20 cellular contexts compared by ENCODE assay signal in the genomic region with DNA sequence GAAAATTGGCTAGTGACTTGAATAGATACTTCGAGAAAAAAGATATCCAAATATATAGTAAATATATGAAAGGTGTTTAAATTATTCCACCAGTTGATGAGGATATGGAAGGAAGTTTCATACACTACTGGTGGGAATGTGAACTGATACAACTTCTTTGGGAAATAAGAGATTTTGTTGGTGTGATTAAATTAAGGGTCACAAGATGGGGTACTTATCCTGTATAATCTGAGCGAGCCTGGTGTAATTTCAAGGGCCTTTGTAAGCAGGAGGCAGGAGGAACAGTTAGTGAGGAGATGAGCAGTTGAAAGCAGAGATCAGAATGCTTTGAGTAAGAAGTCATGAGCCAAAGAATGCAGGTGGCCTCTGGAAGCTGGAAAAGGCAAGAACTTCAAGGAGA.
DNase-seq lines count a peak whose midpoint lies in the region; ATAC-seq, FAIRE-seq and TF ChIP-seq lines count a peak whose summit lies in the region.
"Had no signal": no experiment of that assay in that cellular context is flagged by ENCODE, and none has a peak within 500 bp of the region (broad histone marks: within the 10 kb centered on the region; RNA-seq: fewer than 3 reads in every experiment).

No MANE protein-coding gene starts in this region.

- 87% methylated on average over 2 of the region's 2 CpGs; no CpG with 5 or more reads in 1 of the 2 experiments for WGBS in H1 (ENCODE audit: extremely low coverage in 1 of 2, insufficient coverage in 1 of 2, insufficient read length in 1 of 2, insufficient replicate concordance in 2 of 2, low coverage in 1 of 2, low lambda C conversion rate in 2 of 2, missing lambda C conversion rate in 1 of 2), 2 experiments
- 63 to 68% (median 65%) methylated on average over 2 of the region's 2 CpGs for WGBS in psoas muscle, 3 donors
- WGBS in hepatocyte (ENCODE audit: low lambda C conversion rate, missing lambda C conversion rate) = 84% methylated on average over 2 of the region's 2 CpGs

- H3K4me2 ChIP-seq in H1 (ENCODE audit: insufficient read depth in 1 of 2, low read depth in 2 of 2, low read length in 2 of 2) = no peak overlapping the region
- H3K4me2 ChIP-seq in hepatocyte = no peak overlapping the region
- H3K4me2 ChIP-seq: BLaER1 treated with 17β-estradiol and CSF1 and Interleukin-3, amounts not matched to agents 10 nM and 100 nM had no signal

- peak; percentile 53 to 56 for TF ChIP-seq RAD21 in H1 (IDR thresholded peaks at IDR 0.05 in 1 of 2, conservative IDR thresholded peaks at IDR 0.05 in 1 of 2; ENCODE audit: low read depth in 2 of 2, low read length in 2 of 2)

- no peak overlapping the region for H2AK5ac ChIP-seq in H1 (ENCODE audit: low read depth, low read length)

- H2BK20ac ChIP-seq in H1 (ENCODE audit: low read length) = no peak overlapping the region

- DNase-seq in HT1080 (ENCODE audit: low read depth) (peak; percentile 35), NCI-H524 treated with DMSO at 0.1 percent for 48 hours (lab: John Stamatoyannopoulos, UW) (peak; percentile 60), H1 (ENCODE audit: low read depth in 1 of 2, low spot score in 2 of 2) (peak in 1 of 2 experiments; percentile 9), psoas muscle (no peak), hepatocyte (ENCODE audit: low spot score) (no peak), SIG-M5 (lab: John Stamatoyannopoulos, UW) (no peak)
- no peak for DNase-seq in activated naive CD4-positive, alpha-beta T cell treated with anti-CD3 and anti-CD28 coated beads, Interleukin-2, amount 50 U/mL, for 72 hours (ENCODE audit: low spot score in 2 of 2)
- DNase-seq: activated T-cell treated with anti-CD3 and anti-CD28 coated beads, Interleukin-2, amount 50 U/mL, for 24 hours; KG1; kidney glomerular epithelial cell; NCI-H1417 treated with DMSO at 0.1 percent for 48 hours; NCI-H2227 treated with DMSO at 0.1 percent for 48 hours; stimulated activated CD4-positive, alpha-beta T cell treated with anti-CD3 and anti-CD28 coated beads, Interleukin-2, amount 100 ng/mL, for 48 hours had no signal

- H2AFZ ChIP-seq in H1 (ENCODE audit: low read length) = no peak overlapping the region
- no peak overlapping the region for H2AFZ ChIP-seq in hepatocyte

- H3K18ac ChIP-seq in H1 (ENCODE audit: extremely low read depth, low read length) = no peak overlapping the region

- no peak overlapping the region for H2BK12ac ChIP-seq in H1 (ENCODE audit: low read depth, low read length)

- no peaks in the 10 kb centered on the region for H4K20me1 ChIP-seq in H1 (replicated peaks in 1 of 2; ENCODE audit: control insufficient read depth in 1 of 2, insufficient read depth in 2 of 2, low read length in 2 of 2)
- H4K20me1 ChIP-seq in hepatocyte (ENCODE audit: insufficient read depth, poor library complexity, severe bottlenecking) = no peaks in the 10 kb centered on the region
- H4K20me1 ChIP-seq: BLaER1 treated with 17β-estradiol and CSF1 and Interleukin-3, amounts not matched to agents 10 nM and 100 nM had no signal

- TF ChIP-seq POLR2A in H1 (IDR thresholded peaks at IDR 0.05; ENCODE audit: control extremely low read depth in 1 of 2, low read depth in 2 of 2, low read length in 2 of 2) = no peak

- H3K36me3 ChIP-seq in H1 (ENCODE audit: control insufficient read depth in 2 of 4, insufficient read depth in 4 of 4, low read length in 3 of 4) (no peaks in the 10 kb centered on the region), psoas muscle (ENCODE audit: insufficient read depth in 1 of 2, low read depth in 1 of 2) (no peaks in the 10 kb centered on the region), hepatocyte (replicated peaks; ENCODE audit: insufficient read depth, low read depth) (no peaks in the 10 kb centered on the region)
- H3K36me3 ChIP-seq: BLaER1 treated with 17β-estradiol and CSF1 and Interleukin-3, amounts not matched to agents 10 nM and 100 nM; thoracic aorta had no signal

- no peak overlapping the region for H2BK120ac ChIP-seq in H1 (replicated peaks; ENCODE audit: low read depth, low read length)

- H3K79me1 ChIP-seq in H1 (ENCODE audit: low read depth, low read length) = no peaks in the 10 kb centered on the region

- FAIRE-seq in H1 (lab: Jason Lieb, UNC) = no peak
- FAIRE-seq: TTC549 had no signal

- no peak overlapping the region for H4K8ac ChIP-seq in H1 (ENCODE audit: extremely low read depth, insufficient read depth, low read length)

- peak; percentile 27 to 44 (median 36) for ATAC-seq in psoas muscle
- ATAC-seq in activated naive CD4-positive, alpha-beta T cell treated with anti-CD3 and anti-CD28 coated beads, Interleukin-2, amount 50 U/mL, for 72 hours = no peak
- ATAC-seq: esophagus mucosa, Panc1 had no signal

- H4K91ac ChIP-seq in H1 (replicated peaks; ENCODE audit: insufficient read length, low read length) = no peak overlapping the region

- no peaks in the 10 kb centered on the region for H3K27me3 ChIP-seq in H1 (replicated peaks in 1 of 4; ENCODE audit: control insufficient read depth in 3 of 4, extremely low read depth in 1 of 4, insufficient read depth in 3 of 4, low read length in 3 of 4)
- no peaks in the 10 kb centered on the region for H3K27me3 ChIP-seq in psoas muscle (ENCODE audit: insufficient read depth in 3 of 3, low read length in 2 of 3)
- H3K27me3 ChIP-seq in hepatocyte = no peaks in the 10 kb centered on the region
- H3K27me3 ChIP-seq: BLaER1 treated with 17β-estradiol and CSF1 and Interleukin-3, amounts not matched to agents 10 nM and 100 nM had no signal

- H3K9ac ChIP-seq in H1 (replicated peaks in 1 of 4; ENCODE audit: extremely low read depth in 1 of 4, low read depth in 3 of 4, low read length in 3 of 4) = no peak overlapping the region
- H3K9ac ChIP-seq: BLaER1 treated with 17β-estradiol and CSF1 and Interleukin-3, amounts not matched to agents 10 nM and 100 nM had no signal

- peaks cover 4 to 12% of the 10 kb centered on the region in 2 donors for H3K9me3 Mint-ChIP-seq in activated naive CD4-positive, alpha-beta T cell treated with anti-CD3 and anti-CD28 coated beads, Interleukin-2, amount 50 U/mL, for 72 hours
- H3K9me3 Mint-ChIP-seq: activated T-cell treated with anti-CD3 and anti-CD28 coated beads, Interleukin-2, amount 50 U/mL, for 24 hours; brain had no signal

- H3K4ac ChIP-seq in H1 (replicated peaks; ENCODE audit: insufficient read length, low read depth, low read length) = no peak overlapping the region

- no peak overlapping the region for H3K27ac Mint-ChIP-seq in activated naive CD4-positive, alpha-beta T cell treated with anti-CD3 and anti-CD28 coated beads, Interleukin-2, amount 50 U/mL, for 72 hours
- H3K27ac Mint-ChIP-seq: activated naive CD4-positive, alpha-beta T cell treated with anti-CD3 and anti-CD28 coated beads, Interleukin-2, amount 50 U/mL, for 24 hours; activated T-cell treated with anti-CD3 and anti-CD28 coated beads, Interleukin-2, amount 50 U/mL, for 24 hours had no signal

- no peaks in the 10 kb centered on the region for H3K79me2 ChIP-seq in H1 (ENCODE audit: control insufficient read depth in 1 of 2, insufficient read depth in 2 of 2, low read length in 2 of 2)
- no peaks in the 10 kb centered on the region for H3K79me2 ChIP-seq in hepatocyte

- no peak overlapping the region for H3K14ac ChIP-seq in H1 (ENCODE audit: insufficient read length)

- H3K23ac ChIP-seq in H1 (ENCODE audit: insufficient read length) = no peak overlapping the region

- POLR2A ChIA-PET in H1 (lab: Charles Lee; ENCODE audit: partially characterized antibody) = interaction anchor here (1.3 kb wide), 1 partner anchor 192 kb away, joined by 3 read pairs; a partner anchor contains a TSS

- H3K9me2 ChIP-seq in hepatocyte (replicated peaks; ENCODE audit: insufficient read depth) = no peaks in the 10 kb centered on the region

- intact Hi-C loops in psoas muscle (cut with DNase I) = loop anchor here in 1 of 2 donors (10.0 kb wide), 1 partner anchor 168 kb away; no protein-coding TSS in a partner anchor

- no peak overlapping the region for H2BK15ac ChIP-seq in H1 (ENCODE audit: low read length)

- no peak for TF ChIP-seq EP300 in H1 (IDR thresholded peaks at IDR 0.05; ENCODE audit: borderline replicate concordance in 1 of 2, low read depth in 2 of 2, low read length in 2 of 2)

- no peak overlapping the region for H3K4me3 ChIP-seq in H1 (ENCODE audit: extremely low read depth in 1 of 4, insufficient read depth in 2 of 4, low read depth in 3 of 4, low read length in 4 of 4)
- H3K4me3 ChIP-seq in psoas muscle = no peak overlapping the region
- H3K4me3 ChIP-seq in hepatocyte = no peak overlapping the region
- H3K4me3 ChIP-seq: BLaER1 treated with 17β-estradiol and CSF1 and Interleukin-3, amounts not matched to agents 10 nM and 100 nM; thoracic aorta had no signal

- no peaks in the 10 kb centered on the region for H3K4me1 ChIP-seq in H1 (replicated peaks in 1 of 4; ENCODE audit: control insufficient read depth in 3 of 4, insufficient read depth in 4 of 4, low read length in 3 of 4)
- H3K4me1 ChIP-seq in psoas muscle = peaks cover 7% of the 10 kb centered on the region
- no peaks in the 10 kb centered on the region for H3K4me1 ChIP-seq in hepatocyte (ENCODE audit: insufficient read depth)
- H3K4me1 ChIP-seq: BLaER1 treated with 17β-estradiol and CSF1 and Interleukin-3, amounts not matched to agents 10 nM and 100 nM had no signal

- H4K5ac ChIP-seq in H1 (ENCODE audit: insufficient read length, low read depth, low read length) = no peak overlapping the region

- CTCF ChIA-PET in H1 (lab: Charles Lee; ENCODE audit: partially characterized antibody) = no interaction called here

- H2BK5ac ChIP-seq in H1 (ENCODE audit: low read depth, low read length) = no peak overlapping the region

- H3K36me3 Mint-ChIP-seq in activated naive CD4-positive, alpha-beta T cell treated with anti-CD3 and anti-CD28 coated beads, Interleukin-2, amount 50 U/mL, for 72 hours = no peaks in the 10 kb centered on the region
- H3K36me3 Mint-ChIP-seq: activated naive CD4-positive, alpha-beta T cell treated with anti-CD3 and anti-CD28 coated beads, Interleukin-2, amount 50 U/mL, for 24 hours; brain had no signal

- H3K23me2 ChIP-seq in H1 (ENCODE audit: low read depth, low read length) = no peaks in the 10 kb centered on the region

- H3K27ac ChIP-seq in H1 (ENCODE audit: low read depth, low read length) (no peak overlapping the region), psoas muscle (no peak overlapping the region), hepatocyte (no peak overlapping the region)
- H3K27ac ChIP-seq: BLaER1 treated with 17β-estradiol and CSF1 and Interleukin-3, amounts not matched to agents 10 nM and 100 nM; thoracic aorta had no signal

- H3K9me3 ChIP-seq in H1 (ENCODE audit: insufficient read depth in 2 of 2, low read depth in 1 of 2, low read length in 1 of 2) (no peaks in the 10 kb centered on the region), psoas muscle (no peaks in the 10 kb centered on the region), hepatocyte (ENCODE audit: low read depth) (no peaks in the 10 kb centered on the region)
- H3K9me3 ChIP-seq: BLaER1 treated with 17β-estradiol and CSF1 and Interleukin-3, amounts not matched to agents 10 nM and 100 nM; thoracic aorta had no signal

- TF ChIP-seq CTCF in H1 (IDR thresholded peaks at IDR 0.05; ENCODE audit: control extremely low read depth in 1 of 3, insufficient read depth in 1 of 3, low read depth in 1 of 3, low read length in 3 of 3) (peak in 1 of 3 experiments; percentile 18; a peak in 1 of 4 replicates), psoas muscle (IDR thresholded peaks at IDR 0.05) (no peak), hepatocyte (IDR thresholded peaks at IDR 0.05; ENCODE audit: poor library complexity) (no peak)

- no peak overlapping the region for H3K56ac ChIP-seq in H1 (replicated peaks; ENCODE audit: insufficient read length, low read depth, low read length)

Comparison
In these comparisons a context has a peak if more than half of its experiments do, and no peak if none do; other contexts are left out.
1. DNase-seq: peak in HT1080 (single experiment) and NCI-H524 treated with DMSO at 0.1 percent for 48 hours (single experiment); none in psoas muscle (0 of 2), hepatocyte (single experiment), SIG-M5 (single experiment) and activated naive CD4-positive, alpha-beta T cell treated with anti-CD3 and anti-CD28 coated beads, Interleukin-2, amount 50 U/mL, for 72 hours (0 of 2).
2. ATAC-seq: peak in psoas muscle (4 of 4); none in activated naive CD4-positive, alpha-beta T cell treated with anti-CD3 and anti-CD28 coated beads, Interleukin-2, amount 50 U/mL, for 72 hours (0 of 2).